ENCODE assay signal across 1 cellular context in the genomic region with DNA sequence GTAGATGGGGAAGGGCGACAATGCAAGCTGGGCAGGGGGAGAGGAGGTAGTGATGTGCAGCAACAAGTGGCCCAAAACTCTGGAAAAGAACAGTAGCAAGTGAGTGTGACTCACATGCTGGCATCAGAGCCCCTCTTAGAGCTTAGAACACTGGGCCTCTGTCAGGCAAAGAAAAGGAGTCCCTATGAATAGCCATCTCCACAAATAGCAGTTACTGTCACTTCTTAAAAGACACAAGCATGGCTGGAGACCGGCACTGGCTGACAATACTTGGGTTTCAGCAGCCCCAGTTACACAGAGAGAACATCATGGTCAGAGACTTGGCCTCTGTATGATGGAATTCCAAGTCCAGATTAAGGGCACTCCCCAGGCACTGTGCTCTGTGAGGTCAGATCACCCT.
TF ChIP-seq lines count a peak whose summit lies in the region.

No MANE protein-coding gene starts in this region.

TF ChIP-seq in WTC11, 78 proteins besides CTCF, POLR2A, EP300 and RAD21 (continued from another document):
- TF ChIP-seq STAT6 (CRISPR knock-in tag; conservative IDR thresholded peaks at IDR 0.05; ENCODE audit: low read depth): no peak
- TF ChIP-seq HMGXB4 (CRISPR knock-in tag; IDR thresholded peaks at IDR 0.05): no peak
- TF ChIP-seq, protein P1, sequence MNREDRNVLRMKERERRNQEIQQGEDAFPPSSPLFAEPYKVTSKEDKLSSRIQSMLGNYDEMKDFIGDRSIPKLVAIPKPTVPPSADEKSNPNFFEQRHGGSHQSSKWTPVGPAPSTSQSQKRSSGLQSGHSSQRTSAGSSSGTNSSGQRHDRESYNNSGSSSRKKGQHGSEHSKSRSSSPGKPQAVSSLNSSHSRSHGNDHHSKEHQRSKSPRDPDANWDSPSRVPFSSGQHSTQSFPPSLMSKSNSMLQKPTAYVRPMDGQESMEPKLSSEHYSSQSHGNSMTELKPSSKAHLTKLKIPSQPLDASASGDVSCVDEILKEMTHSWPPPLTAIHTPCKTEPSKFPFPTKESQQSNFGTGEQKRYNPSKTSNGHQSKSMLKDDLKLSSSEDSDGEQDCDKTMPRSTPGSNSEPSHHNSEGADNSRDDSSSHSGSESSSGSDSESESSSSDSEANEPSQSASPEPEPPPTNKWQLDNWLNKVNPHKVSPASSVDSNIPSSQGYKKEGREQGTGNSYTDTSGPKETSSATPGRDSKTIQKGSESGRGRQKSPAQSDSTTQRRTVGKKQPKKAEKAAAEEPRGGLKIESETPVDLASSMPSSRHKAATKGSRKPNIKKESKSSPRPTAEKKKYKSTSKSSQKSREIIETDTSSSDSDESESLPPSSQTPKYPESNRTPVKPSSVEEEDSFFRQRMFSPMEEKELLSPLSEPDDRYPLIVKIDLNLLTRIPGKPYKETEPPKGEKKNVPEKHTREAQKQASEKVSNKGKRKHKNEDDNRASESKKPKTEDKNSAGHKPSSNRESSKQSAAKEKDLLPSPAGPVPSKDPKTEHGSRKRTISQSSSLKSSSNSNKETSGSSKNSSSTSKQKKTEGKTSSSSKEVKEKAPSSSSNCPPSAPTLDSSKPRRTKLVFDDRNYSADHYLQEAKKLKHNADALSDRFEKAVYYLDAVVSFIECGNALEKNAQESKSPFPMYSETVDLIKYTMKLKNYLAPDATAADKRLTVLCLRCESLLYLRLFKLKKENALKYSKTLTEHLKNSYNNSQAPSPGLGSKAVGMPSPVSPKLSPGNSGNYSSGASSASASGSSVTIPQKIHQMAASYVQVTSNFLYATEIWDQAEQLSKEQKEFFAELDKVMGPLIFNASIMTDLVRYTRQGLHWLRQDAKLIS (CRISPR knock-in tag; IDR thresholded peaks at IDR 0.05; ENCODE audit: borderline replicate concordance): no peak
TF ChIP-seq in WTC11: peak in this region for 0.
